Comparison of ENCODE assay signal across 26 cellular contexts in the genomic region with DNA sequence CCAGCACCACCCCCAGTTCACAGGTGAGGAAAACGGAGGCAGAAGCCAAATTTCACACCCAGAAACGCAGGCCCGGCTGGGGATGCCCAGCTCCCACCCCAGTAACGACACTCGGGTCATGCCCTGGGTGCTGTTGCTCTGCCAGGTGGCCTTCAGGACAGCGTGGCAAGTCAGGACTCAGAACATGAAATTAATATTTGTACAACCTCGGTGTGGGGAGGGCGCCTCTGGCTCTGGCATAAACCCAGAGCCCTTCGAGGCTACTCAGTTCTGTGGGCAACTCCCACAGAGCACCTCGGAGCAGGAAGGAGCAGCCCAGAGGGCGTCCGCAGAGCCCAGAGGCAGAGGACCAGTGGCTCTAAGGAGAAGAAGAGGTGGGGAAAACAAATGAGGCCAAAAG.
DNase-seq lines count a peak whose midpoint lies in the region; ATAC-seq, FAIRE-seq and TF ChIP-seq lines count a peak whose summit lies in the region.
"Had no signal": no experiment of that assay in that cellular context is flagged by ENCODE, and none has a peak within 500 bp of the region (broad histone marks: within the 10 kb centered on the region; RNA-seq: fewer than 3 reads in every experiment).

No MANE protein-coding gene starts in this region.

- POLR2A ChIA-PET in A549 (lab: Yijun Ruan, JAX) = interaction anchor here (0.6 kb wide), 1 partner anchor 9 kb away, joined by 4 read pairs; no protein-coding TSS in a partner anchor

- no peak overlapping the region for H2AFZ ChIP-seq in osteoblast (ENCODE audit: low read length)
- H2AFZ ChIP-seq: PC-9 had no signal

- H3K9me3 ChIP-seq in A549 = no peaks in the 10 kb centered on the region
- no peaks in the 10 kb centered on the region for H3K9me3 ChIP-seq in osteoblast (ENCODE audit: low read depth, low read length)
- H3K9me3 ChIP-seq in ovary = no peaks in the 10 kb centered on the region
- H3K9me3 ChIP-seq: BE2C, Caco-2, neutrophil, SJCRH30, testis had no signal

- DNase-seq in A549 (ENCODE audit: low read depth in 1 of 2, low spot score in 1 of 2) = no peak
- DNase-seq in NCI-H69 (lab: John Stamatoyannopoulos, UW) = peak; percentile 16
- peak; percentile 13 for DNase-seq in kidney tubule cell (ENCODE audit: low spot score)
- peak; percentile 66 for DNase-seq in osteoblast (ENCODE audit: insufficient read length, low spot score, missing footprints)
- DNase-seq in NCI-H2081 (lab: John Stamatoyannopoulos, UW) = no peak
- DNase-seq in effector CD4-positive, alpha-beta T cell = no peak
- no peak for DNase-seq in ovary
- DNase-seq: activated B cell treated with CpG ODN at 0.5 μM for 24 hours; activated CD4-positive, alpha-beta T cell treated with anti-CD3 and anti-CD28 coated beads, Interleukin-2, amount 50 U/mL, for 48 hours; activated CD8-positive, alpha-beta memory T cell treated with anti-CD3 and anti-CD28 coated beads, Interleukin-2, amount 50 U/mL, for 48 hours; amygdala; BE2C; Caco-2; cortex of kidney; Kasumi-1; MV-4-11; NCI-H524; SJCRH30; stimulated activated naive CD4-positive, alpha-beta T cell treated with Interleukin-2 at 50 U/mL for 16 hours; testis had no signal

- H3K4me1 ChIP-seq in A549 = peaks cover 33% of the 10 kb centered on the region
- H3K4me1 ChIP-seq in osteoblast (ENCODE audit: insufficient read depth, low read length) = peaks cover 4% of the 10 kb centered on the region
- no peaks in the 10 kb centered on the region for H3K4me1 ChIP-seq in ovary (ENCODE audit: insufficient read depth)
- H3K4me1 ChIP-seq: BE2C, Caco-2, SJCRH30, testis had no signal

- no peaks in the 10 kb centered on the region for H3K27me3 ChIP-seq in osteoblast (ENCODE audit: insufficient read depth, low read length)
- no peaks in the 10 kb centered on the region for H3K27me3 ChIP-seq in ovary
- H3K27me3 ChIP-seq: BE2C, neutrophil, testis had no signal

- 47% methylated on average over 6 of the region's 12 CpGs for WGBS in A549 (ENCODE audit: missing lambda C conversion rate)
- WGBS in ovary, 3 donors = 55 to 61% (median 60%) methylated on average over 12 of the region's 12 CpGs

- no peak for TF ChIP-seq POLR2A in A549 (IDR thresholded peaks at IDR 0.05; ENCODE audit: low read length)
- TF ChIP-seq POLR2A in ovary (IDR thresholded peaks at IDR 0.05) = no peak

- H3K27ac ChIP-seq in A549 = peak overlapping the region; percentile 2 to 82; a peak in 4 of 6 replicates
- H3K27ac ChIP-seq in osteoblast (ENCODE audit: low read depth, low read length) = no peak overlapping the region
- no peak overlapping the region for H3K27ac ChIP-seq in ovary
- H3K27ac ChIP-seq: HL-60, neutrophil, PC-9, SJCRH30, testis had no signal

- TF ChIP-seq EP300 in A549 (IDR thresholded peaks at IDR 0.05) (no peak), ovary (IDR thresholded peaks at IDR 0.05) (no peak)

- H3K79me2 ChIP-seq in osteoblast (ENCODE audit: insufficient read depth, low read length) = no peaks in the 10 kb centered on the region

- no peak for TF ChIP-seq RAD21 in A549 (conservative IDR thresholded peaks at IDR 0.05 in 1 of 2, IDR thresholded peaks at IDR 0.05 in 1 of 2)

- H3K4me2 ChIP-seq in A549 (peak overlapping the region; percentile 13; the same call in 1 of the 3 replicates), osteoblast (ENCODE audit: insufficient read depth, low read length) (no peak overlapping the region)
- H3K4me2 ChIP-seq: PC-9 had no signal

- H3K4me3 ChIP-seq in A549 (no peak overlapping the region), osteoblast (ENCODE audit: insufficient read depth, low read length) (no peak overlapping the region), ovary (no peak overlapping the region)
- H3K4me3 ChIP-seq: PC-9, SJCRH30, testis had no signal

- H4K20me1 ChIP-seq in osteoblast (ENCODE audit: insufficient read depth, low read length) = no peaks in the 10 kb centered on the region

- intact Hi-C loops in ovary (cut with DNase I) = no loop called here

- no peaks in the 10 kb centered on the region for H3K36me3 ChIP-seq in osteoblast (ENCODE audit: insufficient read depth, low read length)
- H3K36me3 ChIP-seq in ovary = no peaks in the 10 kb centered on the region
- H3K36me3 ChIP-seq: BE2C, neutrophil, SJCRH30 had no signal

- CTCF ChIA-PET in A549 (lab: Yijun Ruan, JAX) = no interaction called here

- TF ChIP-seq CTCF in A549 (IDR thresholded peaks at IDR 0.05) = no peak
- TF ChIP-seq CTCF in osteoblast (IDR thresholded peaks at IDR 0.05; ENCODE audit: extremely low read depth, low read depth, low read length) = no peak
- no peak for TF ChIP-seq CTCF in ovary (IDR thresholded peaks at IDR 0.05)

- no peak for FAIRE-seq in A549 (lab: Jason Lieb, UNC)
- FAIRE-seq: GM18507, keratinocyte had no signal

- ATAC-seq in A549 (peak in 1 of 2 experiments; percentile 31; a peak in 2 of 6 replicates), HG02571 (IDR thresholded peaks at IDR 0.05; ENCODE audit: unreplicated experiment) (no peak)

TF ChIP-seq in A549, 52 proteins besides CTCF, POLR2A, EP300 and RAD21:
- TF ChIP-seq RFX5 (IDR thresholded peaks at IDR 0.05) (no peak), TFCP2L1 (CRISPR knock-in tag; IDR thresholded peaks at IDR 0.05) (no peak), ZC3H11A (IDR thresholded peaks at IDR 0.05) (no peak), HDAC2 (IDR thresholded peaks at IDR 0.05) (no peak), EHMT2 (IDR thresholded peaks at IDR 0.05; ENCODE audit: low read depth) (no peak)

Comparison
In these comparisons a context has a peak if more than half of its experiments do, and no peak if none do; other contexts are left out.
1. DNase-seq: peak in NCI-H69 (single experiment), kidney tubule cell (single experiment) and osteoblast (single experiment); none in A549 (0 of 2), NCI-H2081 (0 of 2), effector CD4-positive, alpha-beta T cell (single experiment) and ovary (0 of 5).
2. H3K27ac ChIP-seq: peak in A549 (2 of 2); none in osteoblast (single experiment) and ovary (0 of 2).